Comparison of ENCODE assay signal across 31 cellular contexts in the genomic region with DNA sequence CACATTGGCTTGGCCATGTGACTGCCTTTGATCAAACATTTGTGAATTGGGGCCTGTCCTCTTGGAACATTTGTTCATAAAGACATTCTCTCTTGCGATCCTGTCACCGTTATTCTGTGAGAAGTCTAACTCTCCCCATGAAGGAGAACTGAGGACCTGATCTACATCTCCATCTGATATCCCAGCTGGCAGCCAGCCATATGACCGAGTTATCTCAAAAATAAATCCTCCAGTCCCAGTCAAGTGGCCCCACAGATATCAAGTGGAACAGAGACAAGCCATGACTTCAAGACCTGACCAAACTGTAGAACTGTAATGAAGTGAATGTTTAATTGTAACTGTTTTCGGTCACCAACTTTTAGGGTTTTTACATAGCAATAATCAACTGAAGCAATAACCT.
"Had no signal": no experiment of that assay in that cellular context is flagged by ENCODE, and none has a peak within 500 bp of the region (broad histone marks: within the 10 kb centered on the region; RNA-seq: fewer than 3 reads in every experiment).

No MANE protein-coding gene starts in this region.

- ATAC-seq: foreskin keratinocyte; gastroesophageal sphincter; heart left ventricle; left colon; left ventricle myocardium superior; mucosa of descending colon; natural killer cell treated with Interleukin-12 subunit alpha and Interleukin-12 subunit beta and Interleukin-15 and Interleukin-18, amount 100 ng/mL, for 72 hours; sciatic nerve; stimulated activated naive CD8-positive, alpha-beta T cell treated with anti-CD3 and anti-CD28 coated beads, Interleukin-15, amount 100 ng/mL, for 72 hours; upper lobe of right lung had no signal

- H3K27me3 ChIP-seq: colonic mucosa, esophagus muscularis mucosa, foreskin keratinocyte, gastroesophageal sphincter, heart left ventricle, hepatocyte, right atrium auricular region, suprapubic skin, transverse colon, upper lobe of right lung, uterus had no signal

- H3K9me3 ChIP-seq: colonic mucosa, esophagus muscularis mucosa, gastroesophageal sphincter, heart left ventricle, mucosa of descending colon, right atrium auricular region, suprapubic skin, transverse colon, upper lobe of right lung, uterus had no signal

- H3K4me1 ChIP-seq: colonic mucosa, foreskin keratinocyte, parathyroid adenoma, suprapubic skin, transverse colon, upper lobe of right lung, uterus had no signal

- H3K36me3 ChIP-seq: colonic mucosa, right atrium auricular region, transverse colon, upper lobe of right lung, uterus had no signal

- DNase-seq: colonic mucosa; effector CD8-positive, alpha-beta T cell; endodermal cell; foreskin keratinocyte; heart left ventricle; kidney glomerular epithelial cell; left ventricle myocardium superior; mesenchymal stem cell; naive B cell; stimulated activated CD4-positive, alpha-beta T cell treated with anti-CD3 and anti-CD28 coated beads, Interleukin-12 subunit alpha, Interleukin-12 subunit beta, amount 100 ng/mL, for 4 hours; stimulated activated CD4-positive, alpha-beta T cell treated with anti-CD3 and anti-CD28 coated beads, Interleukin-1b, Interleukin-23, amount 100 ng/mL, for 48 hours; stimulated activated CD4-positive, alpha-beta T cell treated with anti-CD3 and anti-CD28 coated beads, Interleukin-4, amount 100 ng/mL, for 1 hour; stimulated activated CD8-positive, alpha-beta memory T cell treated with anti-CD3 and anti-CD28 coated beads, Interleukin-4, amount 100 ng/mL, for 48 hours; stimulated activated naive CD4-positive, alpha-beta T cell; stimulated activated naive CD8-positive, alpha-beta T cell treated with anti-CD3 and anti-CD28 coated beads, Interleukin-15, amount 100 ng/mL, for 72 hours; transverse colon; upper lobe of right lung had no signal

- H3K27ac ChIP-seq: colonic mucosa, epithelial cell of prostate, esophagus muscularis mucosa, foreskin keratinocyte, gastroesophageal sphincter, heart left ventricle, hepatocyte, parathyroid adenoma, right atrium auricular region, suprapubic skin, transverse colon, upper lobe of right lung, uterus had no signal

- H3K4me3 ChIP-seq: colonic mucosa, esophagus muscularis mucosa, gastroesophageal sphincter, heart left ventricle, hepatocyte, lung, mucosa of descending colon, right atrium auricular region, smooth muscle cell, suprapubic skin, transverse colon, upper lobe of right lung, uterus had no signal
